Comparison of ENCODE assay signal across 8 cellular contexts in the genomic region with DNA sequence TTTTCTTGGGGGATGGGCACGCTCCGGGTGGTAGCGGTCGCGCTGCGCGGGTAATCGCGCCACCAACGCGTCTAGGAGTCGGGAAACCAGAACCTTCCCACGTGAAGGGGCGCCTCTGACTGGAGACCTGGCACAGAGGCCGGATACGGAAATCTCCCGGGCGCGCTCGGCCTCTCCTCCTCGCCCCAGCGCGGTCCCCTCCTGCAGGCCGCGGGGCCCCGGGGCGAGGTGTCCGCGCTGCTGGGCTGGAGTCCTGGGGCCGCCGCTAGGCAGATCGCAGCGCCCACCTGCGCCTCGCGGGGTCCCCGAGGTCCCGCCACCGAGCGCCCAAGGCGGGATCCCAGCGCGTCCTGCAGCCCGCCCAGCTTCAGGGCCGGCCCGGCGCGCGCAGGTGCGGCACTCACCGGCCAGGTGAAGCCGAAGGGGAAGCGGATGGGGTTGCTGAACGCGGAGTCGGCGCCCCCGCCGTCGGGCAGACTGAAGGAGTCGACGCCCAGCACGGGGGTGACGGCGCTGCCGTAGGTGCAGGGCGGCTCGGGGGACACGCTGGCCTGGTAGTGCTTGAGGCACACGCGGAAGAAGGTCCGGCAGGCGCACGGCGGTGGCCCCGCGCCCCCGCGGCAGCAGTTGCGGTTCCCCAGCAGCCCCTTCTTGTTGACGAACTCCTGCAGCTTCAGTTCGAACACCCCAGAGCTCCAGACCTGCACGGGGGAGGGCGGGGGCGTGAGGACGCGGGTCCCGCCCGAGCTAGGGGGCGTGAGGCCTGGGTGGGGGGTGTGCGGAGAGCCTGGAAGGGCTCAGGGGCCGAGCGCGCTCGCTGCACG. TPM values are rescaled to one million over a fixed set of nuclear protein-coding genes. Genes with fewer than 3 reads are reported as not detected.
DNase-seq lines count a peak whose midpoint lies in the region; ATAC-seq and TF ChIP-seq lines count a peak whose summit lies in the region.

No MANE protein-coding gene starts in this region.

- ATAC-seq in heart left ventricle (no peak), left ventricle myocardium superior (no peak), GM21423 (IDR thresholded peaks at IDR 0.05; ENCODE audit: unreplicated experiment) (no peak)

- H3K36me3 ChIP-seq in heart left ventricle (peaks cover 0 to 25% (median 15%) of the 10 kb centered on the region in 9 donors), brain microvascular endothelial cell (replicated peaks) (no peaks in the 10 kb centered on the region), mesodermal cell (ENCODE audit: control insufficient read depth, insufficient read depth, low read length) (no peaks in the 10 kb centered on the region), uterus (no peaks in the 10 kb centered on the region)

- H3K27me3 ChIP-seq in heart left ventricle (peaks cover 0 to 74% (median 11%) of the 10 kb centered on the region in 9 donors), brain microvascular endothelial cell (replicated peaks) (peaks cover 54% of the 10 kb centered on the region), uterus (peaks cover 9 to 16% of the 10 kb centered on the region in 2 donors)

- H3K4me3 ChIP-seq in heart left ventricle, result peak overlapping the region; percentile 57 to 95 (median 82)
- H3K4me3 ChIP-seq in brain microvascular endothelial cell (ENCODE audit: low read depth, low read length), result peak overlapping the region; percentile 22
- peak overlapping the region; percentile 41 for H3K4me3 ChIP-seq in mesodermal cell (ENCODE audit: extremely low read depth, insufficient read depth, low read length, poor library complexity, severe bottlenecking)
- H3K4me3 ChIP-seq in uterus, result peak overlapping the region; percentile 35 to 49

- H3K4me1 ChIP-seq in heart left ventricle, result peaks cover 8 to 77% (median 53%) of the 10 kb centered on the region in 12 donors
- H3K4me1 ChIP-seq in mesodermal cell (ENCODE audit: control insufficient read depth, insufficient read depth, low read length, poor library complexity, severe bottlenecking), result peaks cover 24% of the 10 kb centered on the region
- H3K4me1 ChIP-seq in uterus, result peaks cover 0 to 20% of the 10 kb centered on the region in 2 donors

- H3K27ac ChIP-seq in heart left ventricle (peak overlapping the region; percentile 60 to 90 (median 82)), brain microvascular endothelial cell (no peak overlapping the region), mesodermal cell (ENCODE audit: low read depth, low read length, severe bottlenecking) (no peak overlapping the region), uterus (peak overlapping the region; percentile 63 to 66)

- WGBS in heart left ventricle, 4 donors, result 3 to 8% (median 5%) methylated on average over 60 to 96 of the region's 96 CpGs
- 0 to 2% methylated on average over 79 to 83 of the region's 96 CpGs for WGBS in mesodermal cell (ENCODE audit: insufficient coverage in 2 of 2), 2 experiments

- no peak for TF ChIP-seq POLR2A in heart left ventricle (IDR thresholded peaks at IDR 0.05)
- TF ChIP-seq POLR2A in uterus (IDR thresholded peaks at IDR 0.05), result no peak

- intact Hi-C loops in heart left ventricle (cut with DNase I), result loop anchor here in 5 of 10 donors (2.0 to 10.0 kb wide), 6 partner anchors 135 to 247 kb away; no protein-coding TSS in a partner anchor
- intact Hi-C loops in left ventricle myocardium superior (cut with micrococcal nuclease), result no loop called here
- intact Hi-C loops in uterus (cut with DNase I; ENCODE audit: low total_unique reads), result no loop called here

- DNase-seq in heart left ventricle (peak in 1 of 5 donors; percentile 37), left ventricle myocardium superior (no peak), brain microvascular endothelial cell (no peak), uterus (no peak), NCI-H82 treated with DMSO at 0.1 percent for 48 hours (lab: John Stamatoyannopoulos, UW; ENCODE audit: unreplicated experiment) (no peak), DMS79 (lab: John Stamatoyannopoulos, UW) (no peak)

- in situ Hi-C loops in brain microvascular endothelial cell (cut with HindIII; ENCODE audit: low pct_ligation_motif_present, low sequenced_read_pairs), result no loop called here

- no peaks in the 10 kb centered on the region for H3K9me3 ChIP-seq in heart left ventricle
- H3K9me3 ChIP-seq in mesodermal cell (ENCODE audit: control insufficient read depth, low read length), result no peaks in the 10 kb centered on the region
- no peaks in the 10 kb centered on the region for H3K9me3 ChIP-seq in uterus

- TF ChIP-seq CTCF in heart left ventricle (IDR thresholded peaks at IDR 0.05), result no peak
- no peak for TF ChIP-seq CTCF in brain microvascular endothelial cell (IDR thresholded peaks at IDR 0.05; ENCODE audit: low read depth, low read length, missing control alignments)
- TF ChIP-seq CTCF in uterus (IDR thresholded peaks at IDR 0.05), result no peak

RNA-seq across cellular contexts. Expression of a gene that starts 1.6 kb away (rescaled TPM):
- total RNA-seq in heart left ventricle (10 to 100 TPM in 1 of 9 donors, 1 to 10 TPM in 8; 5.5 to 10.7 (median 8.0) TPM), left ventricle myocardium superior (15.3 TPM), uterus (10 to 100 TPM in 3 of 4 donors, 1 to 10 TPM in 1; 8.7 to 24.3 (median 19.2) TPM)
- polyA plus RNA-seq in heart left ventricle, result 10 to 100 TPM in 1 of 2 donors, 1 to 10 TPM in 1; 2.6 to 10.0 TPM
- polyA plus RNA-seq in mesodermal cell (2013, experiment 1 of 2), result 3.5 TPM
- polyA plus RNA-seq in mesodermal cell (2013, experiment 2 of 2), result 2.6 TPM

RNA-seq across cellular contexts. Expression of a gene that starts 17.2 kb away (rescaled TPM):
- total RNA-seq in heart left ventricle (10 to 100 TPM; 12.1 to 29.4 (median 19.9) TPM), left ventricle myocardium superior (20.5 TPM), uterus (10 to 100 TPM; 12.1 to 50.9 (median 35.2) TPM)
- 1 to 10 TPM; 6.6 to 7.3 TPM for polyA plus RNA-seq in heart left ventricle
- 22.4 TPM for polyA plus RNA-seq in mesodermal cell (2013, experiment 1 of 2)
- polyA plus RNA-seq in mesodermal cell (2013, experiment 2 of 2), result 19.8 TPM

Comparison
In these comparisons a context has a peak if more than half of its experiments do, and no peak if none do; other contexts are left out.
1. H3K27ac ChIP-seq: peak in heart left ventricle (12 of 12) and uterus (2 of 2); none in brain microvascular endothelial cell (single experiment) and mesodermal cell (single experiment).
2. H3K4me3 ChIP-seq: peak in every context shown above with its lines; median percentile 82 in heart left ventricle; 42 in uterus; 41 in mesodermal cell; 22 in brain microvascular endothelial cell.